1 cellular context compared by ENCODE assay signal in the genomic region with DNA sequence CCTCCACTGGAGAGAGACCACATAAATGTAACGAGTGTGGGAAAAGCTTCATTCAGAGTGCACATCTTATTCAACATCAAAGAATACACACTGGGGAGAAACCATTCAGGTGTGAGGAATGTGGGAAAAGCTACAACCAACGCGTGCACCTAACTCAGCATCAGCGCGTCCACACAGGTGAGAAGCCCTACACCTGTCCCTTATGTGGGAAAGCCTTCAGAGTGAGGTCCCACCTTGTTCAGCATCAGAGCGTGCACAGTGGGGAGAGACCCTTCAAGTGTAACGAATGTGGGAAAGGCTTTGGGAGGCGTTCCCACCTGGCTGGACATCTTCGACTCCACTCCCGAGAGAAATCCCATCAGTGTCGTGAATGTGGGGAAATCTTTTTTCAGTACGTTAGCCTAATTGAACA.
TF ChIP-seq lines count a peak whose summit lies in the region.

No MANE protein-coding gene starts in this region.

TF ChIP-seq in K562, 482 proteins besides CTCF, POLR2A, EP300 and RAD21 (continued from another document):
- TF ChIP-seq, protein P1, sequence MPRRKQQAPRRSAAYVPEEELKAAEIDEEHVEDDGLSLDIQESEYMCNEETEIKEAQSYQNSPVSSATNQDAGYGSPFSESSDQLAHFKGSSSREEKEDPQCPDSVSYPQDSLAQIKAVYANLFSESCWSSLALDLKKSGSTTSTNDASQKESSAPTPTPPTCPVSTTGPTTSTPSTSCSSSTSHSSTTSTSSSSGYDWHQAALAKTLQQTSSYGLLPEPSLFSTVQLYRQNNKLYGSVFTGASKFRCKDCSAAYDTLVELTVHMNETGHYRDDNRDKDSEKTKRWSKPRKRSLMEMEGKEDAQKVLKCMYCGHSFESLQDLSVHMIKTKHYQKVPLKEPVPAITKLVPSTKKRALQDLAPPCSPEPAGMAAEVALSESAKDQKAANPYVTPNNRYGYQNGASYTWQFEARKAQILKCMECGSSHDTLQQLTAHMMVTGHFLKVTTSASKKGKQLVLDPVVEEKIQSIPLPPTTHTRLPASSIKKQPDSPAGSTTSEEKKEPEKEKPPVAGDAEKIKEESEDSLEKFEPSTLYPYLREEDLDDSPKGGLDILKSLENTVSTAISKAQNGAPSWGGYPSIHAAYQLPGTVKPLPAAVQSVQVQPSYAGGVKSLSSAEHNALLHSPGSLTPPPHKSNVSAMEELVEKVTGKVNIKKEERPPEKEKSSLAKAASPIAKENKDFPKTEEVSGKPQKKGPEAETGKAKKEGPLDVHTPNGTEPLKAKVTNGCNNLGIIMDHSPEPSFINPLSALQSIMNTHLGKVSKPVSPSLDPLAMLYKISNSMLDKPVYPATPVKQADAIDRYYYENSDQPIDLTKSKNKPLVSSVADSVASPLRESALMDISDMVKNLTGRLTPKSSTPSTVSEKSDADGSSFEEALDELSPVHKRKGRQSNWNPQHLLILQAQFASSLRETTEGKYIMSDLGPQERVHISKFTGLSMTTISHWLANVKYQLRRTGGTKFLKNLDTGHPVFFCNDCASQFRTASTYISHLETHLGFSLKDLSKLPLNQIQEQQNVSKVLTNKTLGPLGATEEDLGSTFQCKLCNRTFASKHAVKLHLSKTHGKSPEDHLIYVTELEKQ (CRISPR knock-in tag; IDR thresholded peaks at IDR 0.05), result no peak
- TF ChIP-seq ZEB2 (IDR thresholded peaks at IDR 0.05), result peak; percentile 92
